20 cellular contexts compared by ENCODE assay signal in genomic region chr22:32997295-32997694, GRCh38.
"Had no signal": no experiment of that assay in that cellular context is flagged by ENCODE, and none has a peak within 500 bp of the region (broad histone marks: within the 10 kb centered on the region; RNA-seq: fewer than 3 reads in every experiment).

No MANE protein-coding gene starts in this region.

- H3K27me3 ChIP-seq: right lobe of liver had no signal

- H3K9me3 ChIP-seq: right lobe of liver, SK-N-SH, thoracic aorta had no signal

- DNase-seq: activated CD4-positive, alpha-beta T cell treated with anti-CD3 and anti-CD28 coated beads, Interleukin-2, amount 10 ng/mL, durations not matched to agents 7 days and 5 days; activated CD8-positive, alpha-beta memory T cell treated with anti-CD3 and anti-CD28 coated beads, Interleukin-2, amount 10 ng/mL, durations not matched to agents 7 days and 5 days; activated CD8-positive, alpha-beta T cell treated with anti-CD3 and anti-CD28 coated beads for 36 hours; activated effector memory CD4-positive, alpha-beta T cell treated with anti-CD3 and anti-CD28 coated beads, Interleukin-2, amount 50 U/mL, for 16 hours; activated naive CD4-positive, alpha-beta T cell treated with anti-CD3 and anti-CD28 coated beads, Interleukin-2, amount 50 U/mL, for 16 hours; activated T-cell treated with anti-CD3 and anti-CD28 coated beads for 4 hours; central memory CD4-positive, alpha-beta T cell; dermis blood vessel endothelial cell; effector CD8-positive, alpha-beta T cell; natural killer cell; right lobe of liver; SK-N-SH; stimulated activated CD4-positive, alpha-beta T cell treated with anti-CD3 and anti-CD28 coated beads, Interleukin-2, amount 100 ng/mL, for 24 hours; T-helper 2 cell had no signal

- H3K4me1 ChIP-seq: parathyroid adenoma, right lobe of liver had no signal

- H3K27me3 Mint-ChIP-seq: activated CD4-positive, alpha-beta T cell treated with anti-CD3 and anti-CD28 coated beads, Interleukin-2, amount 10 ng/mL, durations not matched to agents 7 days and 5 days; activated CD8-positive, alpha-beta memory T cell treated with anti-CD3 and anti-CD28 coated beads, Interleukin-2, amount 10 ng/mL, durations not matched to agents 7 days and 5 days; stimulated activated memory B cell treated with anti-CD40 and anti-IgM and Interleukin-4, amounts not matched to agents 10 μg/mL and 1 μg/mL and 100 μg/mL, for 72 hours had no signal

- H3K36me3 Mint-ChIP-seq: activated CD8-positive, alpha-beta memory T cell treated with anti-CD3 and anti-CD28 coated beads, Interleukin-2, amount 10 ng/mL, durations not matched to agents 7 days and 5 days; natural killer cell; stimulated activated memory B cell treated with anti-CD40 and anti-IgM and Interleukin-4, amounts not matched to agents 10 μg/mL and 1 μg/mL and 100 μg/mL, for 72 hours had no signal

- H3K36me3 ChIP-seq: right lobe of liver, thoracic aorta had no signal

- H3K9ac ChIP-seq: parathyroid adenoma, SK-N-SH had no signal

- H3K9me2 ChIP-seq: SK-N-SH had no signal

- H3K4me3 ChIP-seq: lung, right lobe of liver, skin epidermis, thoracic aorta had no signal

- H3K9me3 Mint-ChIP-seq: activated CD4-positive, alpha-beta T cell treated with anti-CD3 and anti-CD28 coated beads, Interleukin-2, amount 10 ng/mL, durations not matched to agents 7 days and 5 days; activated CD8-positive, alpha-beta T cell treated with anti-CD3 and anti-CD28 coated beads for 36 hours; brain; natural killer cell; stimulated activated memory B cell treated with anti-CD40 and anti-IgM and Interleukin-4, amounts not matched to agents 10 μg/mL and 1 μg/mL and 100 μg/mL, for 72 hours had no signal

- H3K4me3 Mint-ChIP-seq: activated CD4-positive, alpha-beta T cell treated with anti-CD3 and anti-CD28 coated beads, Interleukin-2, amount 10 ng/mL, durations not matched to agents 7 days and 5 days; activated CD8-positive, alpha-beta memory T cell treated with anti-CD3 and anti-CD28 coated beads, Interleukin-2, amount 10 ng/mL, durations not matched to agents 7 days and 5 days; activated CD8-positive, alpha-beta T cell treated with anti-CD3 and anti-CD28 coated beads for 36 hours; brain; natural killer cell; stimulated activated memory B cell treated with anti-CD40 and anti-IgM and Interleukin-4, amounts not matched to agents 10 μg/mL and 1 μg/mL and 100 μg/mL, for 72 hours had no signal

- H3K27ac ChIP-seq: parathyroid adenoma, right lobe of liver, thoracic aorta had no signal

- H3K79me2 ChIP-seq: parathyroid adenoma had no signal

- H3K4me1 Mint-ChIP-seq: activated CD4-positive, alpha-beta T cell treated with anti-CD3 and anti-CD28 coated beads, Interleukin-2, amount 10 ng/mL, durations not matched to agents 7 days and 5 days; activated CD8-positive, alpha-beta memory T cell treated with anti-CD3 and anti-CD28 coated beads, Interleukin-2, amount 10 ng/mL, durations not matched to agents 7 days and 5 days; natural killer cell had no signal

- H2AFZ ChIP-seq: parathyroid adenoma had no signal

- ATAC-seq: activated CD8-positive, alpha-beta memory T cell treated with anti-CD3 and anti-CD28 coated beads, Interleukin-2, amount 10 ng/mL, durations not matched to agents 7 days and 5 days; activated CD8-positive, alpha-beta T cell treated with anti-CD3 and anti-CD28 coated beads for 36 hours; natural killer cell; right lobe of liver; stimulated activated memory B cell treated with anti-CD40 and anti-IgM and Interleukin-4, amounts not matched to agents 10 μg/mL and 1 μg/mL and 100 μg/mL, for 72 hours had no signal

- H3K4me2 ChIP-seq: SK-N-SH had no signal

- H3K27ac Mint-ChIP-seq: activated CD4-positive, alpha-beta T cell treated with anti-CD3 and anti-CD28 coated beads, Interleukin-2, amount 10 ng/mL, durations not matched to agents 7 days and 5 days; activated CD8-positive, alpha-beta memory T cell treated with anti-CD3 and anti-CD28 coated beads, Interleukin-2, amount 10 ng/mL, durations not matched to agents 7 days and 5 days; activated CD8-positive, alpha-beta T cell treated with anti-CD3 and anti-CD28 coated beads for 36 hours; natural killer cell; stimulated activated memory B cell treated with anti-CD40 and anti-IgM and Interleukin-4, amounts not matched to agents 10 μg/mL and 1 μg/mL and 100 μg/mL, for 72 hours had no signal
